In the genomic region with DNA sequence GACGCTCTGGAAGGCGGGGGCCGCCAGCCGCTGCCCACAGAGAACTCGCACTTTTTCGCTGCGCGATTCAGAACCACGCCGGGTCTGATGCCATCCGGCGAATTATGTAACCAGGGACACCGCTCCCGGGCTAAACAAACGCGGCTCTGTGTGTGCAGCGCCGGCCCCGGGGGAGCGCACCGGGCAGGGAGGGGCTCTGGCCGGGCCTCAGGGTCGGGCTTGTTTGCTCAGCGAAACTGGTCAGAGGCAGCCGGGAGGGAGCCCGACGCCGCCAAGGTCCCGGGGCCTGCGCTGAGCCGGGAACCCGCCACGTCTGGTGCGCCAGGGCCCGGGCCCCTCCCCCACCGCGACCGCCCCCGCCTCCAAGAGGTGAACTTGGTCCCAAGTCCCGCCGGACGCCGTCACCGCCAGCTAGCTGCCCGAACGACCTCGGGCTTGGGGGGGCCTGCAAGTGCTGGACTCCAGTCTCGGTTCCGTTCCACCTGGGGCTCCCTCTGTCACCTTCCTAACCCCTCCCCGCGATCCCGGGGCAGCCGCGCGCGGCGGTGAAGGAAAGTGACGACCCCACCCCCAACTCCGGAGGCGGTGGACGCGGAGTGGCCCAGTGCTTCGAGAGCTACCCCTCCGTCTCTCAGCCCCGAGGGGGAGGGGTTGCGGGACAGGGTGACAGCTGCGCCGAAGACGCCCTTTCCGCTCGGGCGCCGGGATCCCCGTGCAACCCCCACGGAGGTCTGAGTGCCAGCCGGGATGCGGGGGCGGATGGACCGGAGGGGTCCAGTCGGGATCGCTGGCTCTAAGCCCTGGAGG, we compare ENCODE assay signal across 8 cellular contexts. TPM values are rescaled to one million over a fixed set of nuclear protein-coding genes. Genes with fewer than 3 reads are reported as not detected.
A peak's percentile ranks its signal among the peaks of the same experiment; 100 is the strongest.
DNase-seq lines count a peak whose midpoint lies in the region; ATAC-seq and TF ChIP-seq lines count a peak whose summit lies in the region.

No MANE protein-coding gene starts in this region.

- no peaks in the 10 kb centered on the region for H3K36me3 ChIP-seq in BLaER1
- H3K36me3 ChIP-seq in prostate gland, result no peaks in the 10 kb centered on the region

- H3K9ac ChIP-seq in BLaER1, result peak overlapping the region; percentile 95

- ATAC-seq in GM19324 (IDR thresholded peaks at IDR 0.05; ENCODE audit: low FRiP score, unreplicated experiment) (peak; percentile 31), HG03442 (IDR thresholded peaks at IDR 0.05; ENCODE audit: unreplicated experiment) (peak; percentile 28), left ventricle myocardium superior (peak; percentile 47)

- H3K4me3 ChIP-seq in BLaER1 (peak overlapping the region; percentile 98), prostate gland (peak overlapping the region; percentile 99 to 100)

- intact Hi-C loops in left ventricle myocardium superior (cut with micrococcal nuclease) (no loop called here), prostate gland (cut with DNase I) (loop anchor here (2.0 kb wide), 2 partner anchors 19 to 47 kb away; no protein-coding TSS in a partner anchor)

- H3K27ac ChIP-seq in BLaER1 (peak overlapping the region; percentile 93), prostate gland (peak overlapping the region; percentile 98 to 100)

- peak; percentile 56 for DNase-seq in SW480 (ENCODE audit: low spot score)
- peak in 55 of 56 donors; percentile 42 to 94 (median 79) for DNase-seq in amygdala (lab: John Stamatoyannopoulos, UW)
- peak; percentile 87 for DNase-seq in left ventricle myocardium superior
- peak; percentile 60 for DNase-seq in prostate gland (ENCODE audit: low spot score)
- DNase-seq in NCI-H1694 (lab: John Stamatoyannopoulos, UW), result no peak

- H3K9me3 ChIP-seq in BLaER1 (no peaks in the 10 kb centered on the region), prostate gland (no peaks in the 10 kb centered on the region)

- peak; percentile 22 for TF ChIP-seq POLR2A in prostate gland (IDR thresholded peaks at IDR 0.05)

- H4K20me1 ChIP-seq in BLaER1, result peaks cover 54% of the 10 kb centered on the region

- H3K4me2 ChIP-seq in BLaER1, result peak overlapping the region; percentile 96

- under 1% methylated on average over 47 of the region's 81 CpGs for WGBS in prostate gland

- peaks cover 10% of the 10 kb centered on the region for H3K27me3 ChIP-seq in BLaER1
- H3K27me3 ChIP-seq in prostate gland (replicated peaks; ENCODE audit: insufficient read depth), result no peaks in the 10 kb centered on the region

- no peak for TF ChIP-seq CTCF in prostate gland (IDR thresholded peaks at IDR 0.05)

- H3K4me1 ChIP-seq in BLaER1 (peaks cover 52% of the 10 kb centered on the region), prostate gland (replicated peaks) (peaks cover 25% of the 10 kb centered on the region)

RNA-seq across cellular contexts. Expression of gene CTDSP2, which starts 0.8 kb away (rescaled TPM):
- total RNA-seq in left ventricle myocardium superior, result 104 TPM
- total RNA-seq in prostate gland, result 100 to 1,000 TPM in 1 of 2 donors, 10 to 100 TPM in 1; 99.2 to 159 TPM

RNA-seq across cellular contexts. Expression of gene AVIL, which starts 27.1 kb away (rescaled TPM):
- total RNA-seq in left ventricle myocardium superior (2.4 TPM), prostate gland (1 to 10 TPM; 3.1 to 3.5 TPM)
